7 cellular contexts compared by ENCODE assay signal in the genomic region with DNA sequence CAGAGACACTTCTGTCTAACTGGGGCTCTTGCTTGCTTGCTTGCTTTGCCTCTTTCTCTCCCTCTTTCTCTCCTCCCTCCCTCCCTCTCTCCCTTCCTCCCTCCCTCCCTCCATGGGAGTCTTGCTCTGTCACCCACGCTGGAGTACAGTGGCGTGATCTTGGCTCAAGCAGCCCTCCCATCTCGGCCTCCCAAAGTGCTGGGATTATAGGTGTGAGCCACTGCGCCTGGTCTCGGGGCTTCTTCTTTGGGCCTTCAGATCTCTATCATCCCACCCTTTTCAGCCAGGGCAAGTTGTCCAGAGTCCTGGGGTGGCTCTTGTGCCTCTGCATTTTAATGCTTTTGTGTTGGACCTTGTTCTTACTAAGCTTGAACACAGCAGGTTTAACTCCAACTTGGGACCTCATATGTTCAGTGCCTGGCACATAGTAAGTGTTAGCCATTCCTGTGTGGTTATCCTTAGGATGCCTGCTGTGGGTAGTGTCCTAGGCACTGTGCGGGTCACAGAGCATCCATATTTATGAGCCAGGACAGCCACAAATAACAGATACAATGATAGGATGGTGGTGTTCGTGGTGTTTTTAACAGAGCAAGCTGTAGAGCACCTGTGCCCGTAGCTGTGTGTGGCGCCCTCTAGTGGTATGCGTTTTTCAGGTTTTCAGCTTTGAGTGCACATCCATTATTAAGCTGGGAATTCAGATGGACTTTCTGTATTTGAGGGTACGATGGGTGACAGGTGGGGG.
A peak's percentile ranks its signal among the peaks of the same experiment; 100 is the strongest.
DNase-seq lines count a peak whose midpoint lies in the region; ATAC-seq, FAIRE-seq and TF ChIP-seq lines count a peak whose summit lies in the region.

No MANE protein-coding gene starts in this region.

- FAIRE-seq in GM12891 (lab: Jason Lieb, UNC), result peak; percentile 88

- no peak for TF ChIP-seq POLR2A in GM12891 (IDR thresholded peaks at IDR 0.05; ENCODE audit: low read depth, low read length)

- DNase-seq in GM12891 (ENCODE audit: insufficient read length, low spot score) (no peak), NCI-H1694 treated with DMSO at 0.1 percent for 48 hours (lab: John Stamatoyannopoulos, UW) (peak; percentile 2), caudate nucleus (lab: John Stamatoyannopoulos, UW) (peak in 41 of 61 donors; percentile 1 to 80 (median 43)), kidney tubule cell (ENCODE audit: low spot score) (peak; percentile 71)
- peak; percentile 58 to 71 for DNase-seq in stimulated activated CD4-positive, alpha-beta T cell treated with anti-CD3 and anti-CD28 coated beads, Interleukin-4, amount 100 ng/mL, for 48 hours (ENCODE audit: low read depth in 2 of 2)

- H3K27ac ChIP-seq in caudate nucleus (ENCODE audit: low read depth, low read length), result no peak overlapping the region

- peak; percentile 27 to 38 for ATAC-seq in activated CD4-positive, CD25-positive, alpha-beta regulatory T cell treated with anti-CD3 and anti-CD28 coated beads, Interleukin-2, amount 50 U/mL, for 24 hours
- ATAC-seq in HG03097 (IDR thresholded peaks at IDR 0.05; ENCODE audit: low FRiP score, unreplicated experiment), result no peak

TF ChIP-seq in GM12891, 5 proteins besides CTCF, POLR2A, EP300 and RAD21:
- TF ChIP-seq POU2F2 (IDR thresholded peaks at IDR 0.05; ENCODE audit: low read depth, low read length), result peak; percentile 61; the same call in 1 of the 2 replicates
- TF ChIP-seq TAF1 (IDR thresholded peaks at IDR 0.05; ENCODE audit: low read depth, low read length), result no peak
